Comparison of ENCODE assay signal across 26 cellular contexts in genomic region chr22:46278656-46279645, GRCh38. TPM values are rescaled to one million over a fixed set of nuclear protein-coding genes. Genes with fewer than 3 reads are reported as not detected.
"Had no signal": no experiment of that assay in that cellular context is flagged by ENCODE, and none has a peak within 500 bp of the region (broad histone marks: within the 10 kb centered on the region; RNA-seq: fewer than 3 reads in every experiment).

No MANE protein-coding gene starts in this region.

- H3K9me3 ChIP-seq: ascending aorta, tibial nerve had no signal

- FAIRE-seq: islet of Langerhans, small intestine had no signal

- H3K27me3 Mint-ChIP-seq: activated CD4-positive, alpha-beta memory T cell treated with anti-CD3 and anti-CD28 coated beads for 36 hours; activated CD4-positive, alpha-beta T cell treated with anti-CD3 and anti-CD28 coated beads, Interleukin-2, amount 10 ng/mL, durations not matched to agents 24 days and 14 days; activated naive CD4-positive, alpha-beta T cell treated with anti-CD3 and anti-CD28 coated beads, Interleukin-2, amount 10 ng/mL, durations not matched to agents 7 days and 5 days; activated naive CD8-positive, alpha-beta T cell treated with anti-CD3 and anti-CD28 coated beads, Interleukin-2, amount 10 ng/mL, durations not matched to agents 7 days and 5 days; activated T-cell treated with anti-CD3 and anti-CD28 coated beads, Interleukin-2, amount 50 U/mL, for 24 hours; naive thymus-derived CD4-positive, alpha-beta T cell; stimulated activated naive B cell treated with anti-CD40 and anti-IgM and Interleukin-4, amounts not matched to agents 10 μg/mL and 1 μg/mL and 100 μg/mL, for 72 hours; T-helper 17 cell had no signal

- ATAC-seq: naive thymus-derived CD4-positive, alpha-beta T cell; sciatic nerve; stimulated activated naive B cell treated with anti-CD40 and anti-IgM and Interleukin-4, amounts not matched to agents 10 μg/mL and 1 μg/mL and 100 μg/mL, for 72 hours; T-helper 17 cell had no signal

- H3K27me3 ChIP-seq: ascending aorta, brain microvascular endothelial cell, neural progenitor cell, tibial nerve had no signal

- H2AFZ ChIP-seq: neural progenitor cell had no signal

- H3K9me3 Mint-ChIP-seq: activated T-cell treated with anti-CD3 and anti-CD28 coated beads, Interleukin-2, amount 50 U/mL, for 24 hours; neural progenitor cell; stimulated activated naive B cell treated with anti-CD40 and anti-IgM and Interleukin-4, amounts not matched to agents 10 μg/mL and 1 μg/mL and 100 μg/mL, for 72 hours had no signal

- H3K27ac ChIP-seq: ascending aorta, brain microvascular endothelial cell, neural progenitor cell, tibial nerve had no signal

- H3K9ac ChIP-seq: neural progenitor cell had no signal

- H3K4me2 ChIP-seq: neural progenitor cell had no signal

- H3K4me3 Mint-ChIP-seq: activated CD4-positive, alpha-beta memory T cell treated with anti-CD3 and anti-CD28 coated beads for 36 hours; activated CD4-positive, alpha-beta T cell treated with anti-CD3 and anti-CD28 coated beads, Interleukin-2, amount 10 ng/mL, durations not matched to agents 24 days and 14 days; activated naive CD4-positive, alpha-beta T cell treated with anti-CD3 and anti-CD28 coated beads, Interleukin-2, amount 10 ng/mL, durations not matched to agents 7 days and 5 days; activated naive CD8-positive, alpha-beta T cell treated with anti-CD3 and anti-CD28 coated beads, Interleukin-2, amount 10 ng/mL, durations not matched to agents 7 days and 5 days; activated T-cell treated with anti-CD3 and anti-CD28 coated beads, Interleukin-2, amount 50 U/mL, for 24 hours; endodermal cell; naive thymus-derived CD4-positive, alpha-beta T cell; neural progenitor cell; stimulated activated naive B cell treated with anti-CD40 and anti-IgM and Interleukin-4, amounts not matched to agents 10 μg/mL and 1 μg/mL and 100 μg/mL, for 72 hours; T-helper 17 cell had no signal

- H3K4me1 ChIP-seq: ascending aorta, neural progenitor cell, tibial nerve had no signal

- DNase-seq: activated CD4-positive, alpha-beta memory T cell treated with anti-CD3 and anti-CD28 coated beads for 36 hours; activated CD4-positive, alpha-beta T cell treated with anti-CD3 and anti-CD28 coated beads, Interleukin-2, amount 10 ng/mL, durations not matched to agents 24 days and 14 days; activated CD4-positive, CD25-positive, alpha-beta regulatory T cell treated with anti-CD3 and anti-CD28 coated beads, Interleukin-2, amount 50 U/mL, for 72 hours; activated CD8-positive, alpha-beta memory T cell treated with anti-CD3 and anti-CD28 coated beads, Interleukin-2, amount 50 U/mL, for 48 hours; activated gamma-delta T cell; activated naive CD4-positive, alpha-beta T cell treated with anti-CD3 and anti-CD28 coated beads, Interleukin-2, amount 10 ng/mL, durations not matched to agents 7 days and 5 days; activated naive CD8-positive, alpha-beta T cell treated with anti-CD3 and anti-CD28 coated beads, Interleukin-2, amount 10 ng/mL, durations not matched to agents 7 days and 5 days; activated T-cell treated with anti-CD3 and anti-CD28 coated beads, Interleukin-2, amount 50 U/mL, for 24 hours; brain microvascular endothelial cell; endodermal cell; foreskin fibroblast; midbrain; naive thymus-derived CD4-positive, alpha-beta T cell; small intestine; stimulated activated CD4-positive, alpha-beta T cell treated with anti-CD3 and anti-CD28 coated beads, Interleukin-4, amount 100 ng/mL, for 4 hours; stimulated activated CD8-positive, alpha-beta memory T cell treated with anti-CD3 and anti-CD28 coated beads, Interleukin-4, amount 100 ng/mL, for 48 hours; stimulated activated naive B cell treated with anti-CD40 and anti-IgM and Interleukin-4, amounts not matched to agents 10 μg/mL and 1 μg/mL and 100 μg/mL, for 72 hours; T-helper 17 cell; T1000 had no signal

- H3K36me3 ChIP-seq: neural progenitor cell had no signal

- H3K4me3 ChIP-seq: ascending aorta, neural progenitor cell, tibial nerve had no signal

- H3K4me1 Mint-ChIP-seq: activated CD4-positive, alpha-beta T cell treated with anti-CD3 and anti-CD28 coated beads, Interleukin-2, amount 10 ng/mL, durations not matched to agents 24 days and 14 days; endodermal cell; neural progenitor cell had no signal

- H3K27ac Mint-ChIP-seq: activated CD4-positive, alpha-beta memory T cell treated with anti-CD3 and anti-CD28 coated beads for 36 hours; activated CD4-positive, alpha-beta T cell treated with anti-CD3 and anti-CD28 coated beads, Interleukin-2, amount 10 ng/mL, durations not matched to agents 24 days and 14 days; activated naive CD4-positive, alpha-beta T cell treated with anti-CD3 and anti-CD28 coated beads, Interleukin-2, amount 10 ng/mL, durations not matched to agents 7 days and 5 days; activated naive CD8-positive, alpha-beta T cell treated with anti-CD3 and anti-CD28 coated beads, Interleukin-2, amount 10 ng/mL, durations not matched to agents 7 days and 5 days; activated T-cell treated with anti-CD3 and anti-CD28 coated beads, Interleukin-2, amount 50 U/mL, for 24 hours; endodermal cell; stimulated activated naive B cell treated with anti-CD40 and anti-IgM and Interleukin-4, amounts not matched to agents 10 μg/mL and 1 μg/mL and 100 μg/mL, for 72 hours; T-helper 17 cell had no signal

RNA-seq across cellular contexts. Expression of gene PKDREJ, which starts 15.8 kb away (rescaled TPM):
- total RNA-seq: activated CD4-positive, alpha-beta memory T cell treated with anti-CD3 and anti-CD28 coated beads for 36 hours; activated CD4-positive, alpha-beta T cell treated with anti-CD3 and anti-CD28 coated beads, Interleukin-2, amount 10 ng/mL, durations not matched to agents 24 days and 14 days; activated naive CD8-positive, alpha-beta T cell treated with anti-CD3 and anti-CD28 coated beads, Interleukin-2, amount 10 ng/mL, durations not matched to agents 7 days and 5 days; ascending aorta; glomerular endothelial cell; naive thymus-derived CD4-positive, alpha-beta T cell; renal cortical epithelial cell; T-helper 17 cell had no signal
- polyA plus RNA-seq: naive thymus-derived CD4-positive, alpha-beta T cell had no signal

RNA-seq across cellular contexts. Expression of gene GTSE1, which starts 17.7 kb away (rescaled TPM):
- total RNA-seq: ascending aorta had no signal
- polyA plus RNA-seq: naive thymus-derived CD4-positive, alpha-beta T cell had no signal
